In genomic region chr1:93615201-93616150, GRCh38 we compare ENCODE assay signal across 8 cellular contexts.
DNase-seq lines count a peak whose midpoint lies in the region; ATAC-seq and TF ChIP-seq lines count a peak whose summit lies in the region.

No MANE protein-coding gene starts in this region.

- peak overlapping the region; percentile 67 for H3K4me3 Mint-ChIP-seq in activated T-cell treated with anti-CD3 and anti-CD28 coated beads, Interleukin-2, amount 50 U/mL, for 24 hours
- H3K4me3 Mint-ChIP-seq in stimulated activated naive B cell treated with anti-CD40 and anti-IgM and Interleukin-4, amounts not matched to agents 10 μg/mL and 1 μg/mL and 100 μg/mL, for 72 hours: peak overlapping the region in 1 of 2 donors; percentile 20

- no peak for TF ChIP-seq CTCF in testis (IDR thresholded peaks at IDR 0.05)

- WGBS in testis, 2 donors: 88 to 89% methylated on average over 16 to 20 of the region's 20 CpGs

- intact Hi-C loops in testis (cut with DNase I; ENCODE audit: low total_unique reads): no loop called here

- H3K9me3 ChIP-seq in iPS-20b (ENCODE audit: insufficient read depth, low read depth, low read length): no peaks in the 10 kb centered on the region
- H3K9me3 ChIP-seq in testis: no peaks in the 10 kb centered on the region

- ATAC-seq in GM21390 (IDR thresholded peaks at IDR 0.05; ENCODE audit: unreplicated experiment) (peak; percentile 82), HG03565 (IDR thresholded peaks at IDR 0.05; ENCODE audit: unreplicated experiment) (peak; percentile 73)
- peak; percentile 82 for ATAC-seq in stimulated activated naive B cell treated with anti-CD40 and anti-IgM and Interleukin-4, amounts not matched to agents 10 μg/mL and 1 μg/mL and 100 μg/mL, for 72 hours (replicated peaks)

- peak overlapping the region; percentile 34 for H3K27ac ChIP-seq in iPS-20b (ENCODE audit: low read length)
- no peak overlapping the region for H3K27ac ChIP-seq in testis

- H3K27me3 Mint-ChIP-seq in activated T-cell treated with anti-CD3 and anti-CD28 coated beads, Interleukin-2, amount 50 U/mL, for 24 hours: peaks cover 7% of the 10 kb centered on the region
- no peaks in the 10 kb centered on the region for H3K27me3 Mint-ChIP-seq in stimulated activated naive B cell treated with anti-CD40 and anti-IgM and Interleukin-4, amounts not matched to agents 10 μg/mL and 1 μg/mL and 100 μg/mL, for 72 hours

- H3K27me3 ChIP-seq in iPS-20b (ENCODE audit: insufficient read depth, low read length) (no peaks in the 10 kb centered on the region), testis (no peaks in the 10 kb centered on the region)

- DNase-seq in ELF-1 (ENCODE audit: low read depth, low spot score) (peak; percentile 82), testis (no peak), NCI-H2107 (lab: John Stamatoyannopoulos, UW) (no peak)
- peak; percentile 72 for DNase-seq in activated T-cell treated with anti-CD3 and anti-CD28 coated beads, Interleukin-2, amount 50 U/mL, for 24 hours
- DNase-seq in stimulated activated naive B cell treated with anti-CD40 and anti-IgM and Interleukin-4, amounts not matched to agents 10 μg/mL and 1 μg/mL and 100 μg/mL, for 72 hours: peak; percentile 65

- peaks cover 42% of the 10 kb centered on the region for H3K4me1 Mint-ChIP-seq in activated T-cell treated with anti-CD3 and anti-CD28 coated beads, Interleukin-2, amount 50 U/mL, for 24 hours (ENCODE audit: low read depth)
- H3K4me1 Mint-ChIP-seq in stimulated activated naive B cell treated with anti-CD40 and anti-IgM and Interleukin-4, amounts not matched to agents 10 μg/mL and 1 μg/mL and 100 μg/mL, for 72 hours: peaks cover 66 to 96% of the 10 kb centered on the region in 2 donors

- H3K9ac ChIP-seq in iPS-20b (ENCODE audit: low read depth, low read length): peak overlapping the region; percentile 37; the same call in 1 of the 2 replicates

- H3K9me3 Mint-ChIP-seq in activated T-cell treated with anti-CD3 and anti-CD28 coated beads, Interleukin-2, amount 50 U/mL, for 24 hours: no peaks in the 10 kb centered on the region
- no peaks in the 10 kb centered on the region for H3K9me3 Mint-ChIP-seq in stimulated activated naive B cell treated with anti-CD40 and anti-IgM and Interleukin-4, amounts not matched to agents 10 μg/mL and 1 μg/mL and 100 μg/mL, for 72 hours

- H3K4me3 ChIP-seq in iPS-20b (ENCODE audit: low read length): peak overlapping the region; percentile 10; the same call in 1 of the 2 replicates
- no peak overlapping the region for H3K4me3 ChIP-seq in testis

- H3K4me1 ChIP-seq in iPS-20b (ENCODE audit: insufficient read depth, low read length) (peaks cover 48% of the 10 kb centered on the region), testis (peaks cover 19% of the 10 kb centered on the region)

- peak overlapping the region; percentile 97 for H3K27ac Mint-ChIP-seq in activated T-cell treated with anti-CD3 and anti-CD28 coated beads, Interleukin-2, amount 50 U/mL, for 24 hours
- peak overlapping the region; percentile 88 for H3K27ac Mint-ChIP-seq in stimulated activated naive B cell treated with anti-CD40 and anti-IgM and Interleukin-4, amounts not matched to agents 10 μg/mL and 1 μg/mL and 100 μg/mL, for 72 hours

- no peaks in the 10 kb centered on the region for H3K36me3 ChIP-seq in iPS-20b (ENCODE audit: insufficient read depth, low read depth, low read length)
- no peaks in the 10 kb centered on the region for H3K36me3 ChIP-seq in testis (ENCODE audit: low read depth, missing control alignments)

- no peak for TF ChIP-seq POLR2A in testis (IDR thresholded peaks at IDR 0.05)

- H3K36me3 Mint-ChIP-seq in activated T-cell treated with anti-CD3 and anti-CD28 coated beads, Interleukin-2, amount 50 U/mL, for 24 hours (ENCODE audit: low read depth): no peaks in the 10 kb centered on the region
- peaks cover 47 to 75% of the 10 kb centered on the region in 2 donors for H3K36me3 Mint-ChIP-seq in stimulated activated naive B cell treated with anti-CD40 and anti-IgM and Interleukin-4, amounts not matched to agents 10 μg/mL and 1 μg/mL and 100 μg/mL, for 72 hours

Comparison
In these comparisons a context has a peak if more than half of its experiments do, and no peak if none do; other contexts are left out.
1. DNase-seq: peak in ELF-1 (single experiment), activated T-cell treated with anti-CD3 and anti-CD28 coated beads, Interleukin-2, amount 50 U/mL, for 24 hours (single experiment) and stimulated activated naive B cell treated with anti-CD40 and anti-IgM and Interleukin-4, amounts not matched to agents 10 μg/mL and 1 μg/mL and 100 μg/mL, for 72 hours (single experiment); none in testis (single experiment) and NCI-H2107 (single experiment).
2. Peak in every context shown above with its lines, with median percentiles within 50 percentile points of each other: ATAC-seq.